In the genomic region with DNA sequence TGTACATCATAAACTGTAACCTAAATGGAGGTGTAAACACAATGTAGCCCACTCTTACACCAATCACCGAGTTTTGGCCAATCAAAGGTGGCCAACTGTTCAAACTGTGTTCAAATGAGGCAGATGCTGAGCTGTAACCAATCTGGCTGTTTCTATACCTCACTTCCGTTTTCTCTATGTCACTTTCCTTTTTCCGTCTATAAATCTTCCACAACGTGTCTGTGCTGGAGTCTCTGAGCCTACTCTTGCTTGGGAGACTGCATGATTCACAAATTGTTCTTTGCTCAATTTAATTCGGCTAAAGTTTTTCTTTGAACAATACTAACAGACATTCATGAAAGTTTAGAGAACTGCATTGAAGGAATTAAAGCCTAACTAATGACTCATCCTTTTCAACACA, we compare ENCODE assay signal across 18 cellular contexts.
"Had no signal": no experiment of that assay in that cellular context is flagged by ENCODE, and none has a peak within 500 bp of the region (broad histone marks: within the 10 kb centered on the region; RNA-seq: fewer than 3 reads in every experiment).

No MANE protein-coding gene starts in this region.

- H3K4me1 Mint-ChIP-seq: mesothelial cell of epicardium, nephron progenitor cell had no signal

- H3K27me3 ChIP-seq: adrenal gland, tibial artery had no signal

- H3K4me3 ChIP-seq: adrenal gland, lower lobe of right lung, tibial artery had no signal

- H3K27ac ChIP-seq: adrenal gland, lower lobe of right lung, tibial artery had no signal

- H3K27ac Mint-ChIP-seq: activated naive CD4-positive, alpha-beta T cell treated with anti-CD3 and anti-CD28 coated beads, Interleukin-2, amount 50 U/mL, for 72 hours; mesothelial cell of epicardium; nephron progenitor cell had no signal

- H3K4me3 Mint-ChIP-seq: mesothelial cell of epicardium, nephron progenitor cell had no signal

- H3K4me1 ChIP-seq: adrenal gland, lower lobe of right lung, tibial artery had no signal

- H3K36me3 Mint-ChIP-seq: activated naive CD4-positive, alpha-beta T cell treated with anti-CD3 and anti-CD28 coated beads, Interleukin-2, amount 50 U/mL, for 72 hours; mesothelial cell of epicardium had no signal

- H3K9me3 ChIP-seq: adrenal gland, lower lobe of right lung, tibial artery had no signal

- ATAC-seq: activated naive CD4-positive, alpha-beta T cell treated with anti-CD3 and anti-CD28 coated beads, Interleukin-2, amount 50 U/mL, for 72 hours; esophagus mucosa; left cardiac atrium; lower lobe of right lung had no signal

- H3K36me3 ChIP-seq: adrenal gland, lower lobe of right lung, tibial artery had no signal

- DNase-seq: activated CD4-positive, alpha-beta T cell treated with anti-CD3 and anti-CD28 coated beads, Interleukin-2, amount 50 U/mL, for 4 hours; activated gamma-delta T cell treated with Interleukin-2 at 50 U/mL for 16 hours; adrenal gland; cerebellar nuclear complex; effector CD8-positive, alpha-beta T cell; left cardiac atrium; lower lobe of right lung; nephron progenitor cell; stimulated activated CD4-positive, alpha-beta T cell treated with anti-CD3 and anti-CD28 coated beads, Interleukin-12 subunit alpha, Interleukin-12 subunit beta, amount 100 ng/mL, for 4 hours; stimulated activated CD4-positive, alpha-beta T cell treated with anti-CD3 and anti-CD28 coated beads, Interleukin-1b, Interleukin-23, amount 100 ng/mL, for 48 hours; stimulated activated CD8-positive, alpha-beta memory T cell treated with anti-CD3 and anti-CD28 coated beads, Interleukin-4, amount 100 ng/mL, for 48 hours; stimulated activated naive CD4-positive, alpha-beta T cell treated with Interleukin-2 at 50 U/mL for 16 hours; substantia nigra; T-helper 2 cell; tibial artery had no signal

- H3K9me3 Mint-ChIP-seq: mesothelial cell of epicardium, nephron progenitor cell had no signal
